8 cellular contexts compared by ENCODE assay signal in genomic region chr12:132908145-132909029, GRCh38. TPM values are rescaled to one million over a fixed set of nuclear protein-coding genes. Genes with fewer than 3 reads are reported as not detected.
DNase-seq lines count a peak whose midpoint lies in the region; ATAC-seq, FAIRE-seq and TF ChIP-seq lines count a peak whose summit lies in the region.

No MANE protein-coding gene starts in this region.

- FAIRE-seq in HepG2 (lab: Jason Lieb, UNC) = no peak

- H3K27me3 ChIP-seq in liver (ENCODE audit: control insufficient read depth in 4 of 4, insufficient read depth in 4 of 4, low read length in 3 of 4) = peaks cover 0 to 4% (median 0%) of the 10 kb centered on the region in 4 donors
- no peaks in the 10 kb centered on the region for H3K27me3 ChIP-seq in HepG2 (ENCODE audit: control insufficient read depth in 1 of 2, insufficient read depth in 2 of 2, low read length in 2 of 2)

- intact Hi-C loops in HepG2 (cut with micrococcal nuclease; ENCODE audit: unreplicated experiment) = no loop called here

- H3K79me2 ChIP-seq in HepG2 (ENCODE audit: insufficient read depth, low read length) = no peaks in the 10 kb centered on the region

- no peak overlapping the region for H2AFZ ChIP-seq in HepG2 (ENCODE audit: low read length)

- H3K27ac ChIP-seq in liver (ENCODE audit: low read depth in 1 of 2, low read length in 2 of 2) (peak overlapping the region; percentile 54 to 57), HepG2 (ENCODE audit: extremely low read length, insufficient read depth, low read length) (no peak overlapping the region)

- BruUV-seq in HepG2 (replicated peaks; lab: Mats Ljungman, UMichigan) = no TSS peak

- DNase-seq in HepG2 (ENCODE audit: low spot score) = no peak
- peak; percentile 97 to 99 for DNase-seq in NCI-H526 (lab: John Stamatoyannopoulos, UW)
- DNase-seq in activated T-cell treated with anti-CD3 and anti-CD28 coated beads for 4 hours = peak; percentile 91
- DNase-seq in epithelial cell of esophagus (ENCODE audit: low read depth) = peak; percentile 99
- peak; percentile 96 for DNase-seq in middle frontal gyrus (ENCODE audit: extremely low spot score, low spot score)
- peak; percentile 93 to 96 for DNase-seq in stimulated activated CD8-positive, alpha-beta memory T cell treated with anti-CD3 and anti-CD28 coated beads, Interleukin-15, amount 100 ng/mL, for 4 hours (ENCODE audit: low read depth in 2 of 2)

- TF ChIP-seq CTCF in liver (IDR thresholded peaks at IDR 0.05; ENCODE audit: low read depth, low read length, missing input control) = no peak
- TF ChIP-seq CTCF in HepG2 (CRISPR knock-in tag; IDR thresholded peaks at IDR 0.05) = no peak
- no peak for TF ChIP-seq CTCF in epithelial cell of esophagus (IDR thresholded peaks at IDR 0.05; ENCODE audit: insufficient read depth, low read depth, low read length, missing control alignments)

- H3K9ac ChIP-seq in liver (ENCODE audit: low read depth in 1 of 2, low read length in 2 of 2) (no peak overlapping the region), HepG2 (ENCODE audit: insufficient read depth, low read depth, low read length) (no peak overlapping the region)

- no peaks in the 10 kb centered on the region for H3K4me1 ChIP-seq in liver (ENCODE audit: control insufficient read depth in 4 of 4, insufficient read depth in 4 of 4, low read length in 3 of 4)
- H3K4me1 ChIP-seq in HepG2 (ENCODE audit: insufficient read depth, low read length) = no peaks in the 10 kb centered on the region

- H3K9me3 ChIP-seq in liver (ENCODE audit: control insufficient read depth in 4 of 4, low read length in 3 of 4) (peaks cover 18 to 59% (median 42%) of the 10 kb centered on the region in 4 donors), HepG2 (ENCODE audit: low read length) (peaks cover 70% of the 10 kb centered on the region)

- H3K4me3 ChIP-seq in liver (ENCODE audit: low read depth in 1 of 3, low read length in 3 of 3) = peak overlapping the region; percentile 35 to 63 (median 53)
- no peak overlapping the region for H3K4me3 ChIP-seq in HepG2 (replicated peaks in 1 of 3; ENCODE audit: insufficient read depth in 1 of 3, low read depth in 2 of 3, low read length in 3 of 3)
- peak overlapping the region; percentile 79 for H3K4me3 ChIP-seq in epithelial cell of esophagus (ENCODE audit: low read length)

- POLR2A ChIA-PET in HepG2 (lab: Yijun Ruan, JAX) = no interaction called here

- CTCF ChIA-PET in HepG2 (lab: Yijun Ruan, JAX; ENCODE audit: low intra/inter-chr PET ratio, low total read pairs) = no interaction called here

- TF ChIP-seq EP300 in HepG2 (IDR thresholded peaks at IDR 0.05; ENCODE audit: low read depth in 2 of 2, low read length in 2 of 2) (no peak), HepG2 (CRISPR knock-in tag; IDR thresholded peaks at IDR 0.05; ENCODE audit: borderline replicate concordance) (no peak)

- TF ChIP-seq RAD21 in liver (IDR thresholded peaks at IDR 0.05) = no peak
- TF ChIP-seq RAD21 in HepG2 (CRISPR knock-in tag; IDR thresholded peaks at IDR 0.05) = no peak

- no peak for ATAC-seq in HepG2
- ATAC-seq in HG03095 (IDR thresholded peaks at IDR 0.05; ENCODE audit: unreplicated experiment) = peak; percentile 94

- 2% methylated on average over 85 of the region's 85 CpGs for WGBS in liver
- 80% methylated on average over 74 of the region's 85 CpGs for WGBS in HepG2 (ENCODE audit: low lambda C conversion rate)

- H3K36me3 ChIP-seq in liver (ENCODE audit: control insufficient read depth in 4 of 4, insufficient read depth in 3 of 4, low read depth in 1 of 4, low read length in 3 of 4) (peaks cover 0 to 2% (median 0%) of the 10 kb centered on the region in 4 donors), HepG2 (replicated peaks in 1 of 2; ENCODE audit: control insufficient read depth in 1 of 2, insufficient read depth in 2 of 2, low read length in 2 of 2) (no peaks in the 10 kb centered on the region)

- no peak for TF ChIP-seq POLR2A in HepG2 (IDR thresholded peaks at IDR 0.05; ENCODE audit: insufficient read depth in 1 of 2, low read depth in 2 of 2, low read length in 2 of 2)

- H3K4me2 ChIP-seq in HepG2 (ENCODE audit: low read depth, low read length) = no peak overlapping the region

- H4K20me1 ChIP-seq in HepG2 (ENCODE audit: insufficient read depth, low read length) = no peaks in the 10 kb centered on the region

- in situ Hi-C loops in HepG2 (cut with HindIII; ENCODE audit: extremely low pct_ligation_motif_present, low pct_unique_long_range_greater_than_20kb) = no loop called here

TF ChIP-seq in liver, 16 proteins besides CTCF, POLR2A, EP300 and RAD21 (continues in another document):
- no peak for TF ChIP-seq HNF4A (conservative IDR thresholded peaks at IDR 0.05)
- no peak for TF ChIP-seq ATF3 (IDR thresholded peaks at IDR 0.05)
- no peak for TF ChIP-seq TAF1 (conservative IDR thresholded peaks at IDR 0.05)
- TF ChIP-seq FOXA2 (IDR thresholded peaks at IDR 0.05) = no peak
- no peak for TF ChIP-seq EGR1 (IDR thresholded peaks at IDR 0.05; ENCODE audit: low read depth in 2 of 2)
- TF ChIP-seq SP1 (IDR thresholded peaks at IDR 0.05) = peak; percentile 56
- no peak for TF ChIP-seq RXRA (IDR thresholded peaks at IDR 0.05)
- no peak for TF ChIP-seq FOXA1 (IDR thresholded peaks at IDR 0.05)

RNA-seq across cellular contexts. Expression of gene CHFR, which starts 21.0 kb away (rescaled TPM):
- total RNA-seq in liver = 10 to 100 TPM; 21.7 to 23.4 TPM
- polyA plus RNA-seq in liver = 1 to 10 TPM; 7.0 to 7.5 TPM
- 21.0 and 21.4 TPM in 2 replicates for total RNA-seq in HepG2 (2016; rRNA removed; fragmentation: Illumina TruSeq; extraction: Trizol)
- 8.1 and 8.3 TPM in 2 replicates for total RNA-seq in HepG2 (2016; cell fraction: cytosol; rRNA removed; fragmentation: Illumina TruSeq; extraction: Trizol; ENCODE audit: low read depth)
- 14.1 and 22.8 TPM in 2 replicates for total RNA-seq in HepG2 (2016; cell fraction: insoluble cytoplasmic fraction; rRNA removed; fragmentation: Illumina TruSeq; extraction: Trizol)
- 15.0 and 16.2 TPM in 2 replicates for total RNA-seq in HepG2 (2016; cell fraction: membrane; rRNA removed; fragmentation: Illumina TruSeq; extraction: Trizol)
- 18.6 and 23.1 TPM in 2 replicates for total RNA-seq in HepG2 (2016; cell fraction: nucleus; rRNA removed; fragmentation: Illumina TruSeq; extraction: Trizol)
- polyA plus RNA-seq in HepG2 (2011; rRNA removed) = 21.1 and 21.5 TPM in 2 replicates
- 14.8 and 16.4 TPM in 2 replicates for polyA plus RNA-seq in HepG2 (2011; cell fraction: cytosol; rRNA removed)
- 42.9 and 51.1 TPM in 2 replicates for polyA plus RNA-seq in HepG2 (2011; cell fraction: nucleus; rRNA removed)
- polyA plus RNA-seq in HepG2 (2012) = 9.6 and 11.9 TPM in 2 replicates
- polyA plus RNA-seq in HepG2 (2016; cell fraction: cytosol; fragmentation: Illumina TruSeq; extraction: Trizol; ENCODE audit: low read depth) = 5.4 and 5.7 TPM in 2 replicates
- polyA plus RNA-seq in HepG2 (2016; cell fraction: insoluble cytoplasmic fraction; fragmentation: Illumina TruSeq; extraction: Trizol; ENCODE audit: low read depth) = 13.8 and 18.2 TPM in 2 replicates
- 10.2 and 10.9 TPM in 2 replicates for polyA plus RNA-seq in HepG2 (2016; cell fraction: membrane; fragmentation: Illumina TruSeq; extraction: Trizol; ENCODE audit: low read depth)
- polyA plus RNA-seq in HepG2 (2016; cell fraction: nucleus; fragmentation: Illumina TruSeq; extraction: Trizol; ENCODE audit: insufficient read depth, low read depth) = 52.9 and 56.1 TPM in 2 replicates
- 0.14 and 58.0 TPM in 2 replicates for polyA minus RNA-seq in HepG2 (2011; rRNA and poly(A)+ RNA removed; ENCODE audit: low replicate concordance)
- 10.1 and 13.7 TPM in 2 replicates for polyA minus RNA-seq in HepG2 (2011; cell fraction: cytosol; rRNA and poly(A)+ RNA removed)
- 30.5 and 38.4 TPM in 2 replicates for polyA minus RNA-seq in HepG2 (2011; cell fraction: nucleus; rRNA and poly(A)+ RNA removed)

RNA-seq across cellular contexts. Expression of gene ZNF605, which starts 47.7 kb away (rescaled TPM):
- total RNA-seq in liver (1 to 10 TPM; 3.6 to 9.5 TPM), HepG2 (2016; rRNA removed; fragmentation: Illumina TruSeq; extraction: Trizol) (6.8 and 8.8 TPM in 2 replicates)
- polyA plus RNA-seq in liver (1 to 10 TPM; 1.2 to 3.5 TPM), HepG2 (2011; rRNA removed) (6.1 and 6.7 TPM in 2 replicates)
- total RNA-seq in HepG2 (2016; cell fraction: cytosol; rRNA removed; fragmentation: Illumina TruSeq; extraction: Trizol; ENCODE audit: low read depth) = 2.6 and 3.0 TPM in 2 replicates
- total RNA-seq in HepG2 (2016; cell fraction: insoluble cytoplasmic fraction; rRNA removed; fragmentation: Illumina TruSeq; extraction: Trizol) = 6.9 and 7.4 TPM in 2 replicates
- total RNA-seq in HepG2 (2016; cell fraction: membrane; rRNA removed; fragmentation: Illumina TruSeq; extraction: Trizol) = 1.9 and 3.0 TPM in 2 replicates
- 16.0 and 16.5 TPM in 2 replicates for total RNA-seq in HepG2 (2016; cell fraction: nucleus; rRNA removed; fragmentation: Illumina TruSeq; extraction: Trizol)
- polyA plus RNA-seq in HepG2 (2011; cell fraction: cytosol; rRNA removed) = 1.1 and 1.6 TPM in 2 replicates
- polyA plus RNA-seq in HepG2 (2011; cell fraction: nucleus; rRNA removed) = 13.3 and 15.0 TPM in 2 replicates
- 5.1 and 5.2 TPM in 2 replicates for polyA plus RNA-seq in HepG2 (2012)
- 0.75 and 1.0 TPM in 2 replicates for polyA plus RNA-seq in HepG2 (2016; cell fraction: cytosol; fragmentation: Illumina TruSeq; extraction: Trizol; ENCODE audit: low read depth)
- polyA plus RNA-seq in HepG2 (2016; cell fraction: insoluble cytoplasmic fraction; fragmentation: Illumina TruSeq; extraction: Trizol; ENCODE audit: low read depth) = 4.7 and 5.1 TPM in 2 replicates
- 0.47 and 0.76 TPM in 2 replicates for polyA plus RNA-seq in HepG2 (2016; cell fraction: membrane; fragmentation: Illumina TruSeq; extraction: Trizol; ENCODE audit: low read depth)
- polyA plus RNA-seq in HepG2 (2016; cell fraction: nucleus; fragmentation: Illumina TruSeq; extraction: Trizol; ENCODE audit: insufficient read depth, low read depth) = 21.1 and 27.9 TPM in 2 replicates
- polyA minus RNA-seq in HepG2 (2011; rRNA and poly(A)+ RNA removed; ENCODE audit: low replicate concordance) = 3.3 and 5.8 TPM in 2 replicates
- 1.8 and 2.7 TPM in 2 replicates for polyA minus RNA-seq in HepG2 (2011; cell fraction: cytosol; rRNA and poly(A)+ RNA removed)
- 24.7 and 26.6 TPM in 2 replicates for polyA minus RNA-seq in HepG2 (2011; cell fraction: nucleus; rRNA and poly(A)+ RNA removed)

Comparison
In these comparisons a context has a peak if more than half of its experiments do, and no peak if none do; other contexts are left out.
1. H3K4me3 ChIP-seq: peak in liver (3 of 3) and epithelial cell of esophagus (single experiment); none in HepG2 (0 of 3).